Comparison of ENCODE assay signal across 17 cellular contexts in the genomic region with DNA sequence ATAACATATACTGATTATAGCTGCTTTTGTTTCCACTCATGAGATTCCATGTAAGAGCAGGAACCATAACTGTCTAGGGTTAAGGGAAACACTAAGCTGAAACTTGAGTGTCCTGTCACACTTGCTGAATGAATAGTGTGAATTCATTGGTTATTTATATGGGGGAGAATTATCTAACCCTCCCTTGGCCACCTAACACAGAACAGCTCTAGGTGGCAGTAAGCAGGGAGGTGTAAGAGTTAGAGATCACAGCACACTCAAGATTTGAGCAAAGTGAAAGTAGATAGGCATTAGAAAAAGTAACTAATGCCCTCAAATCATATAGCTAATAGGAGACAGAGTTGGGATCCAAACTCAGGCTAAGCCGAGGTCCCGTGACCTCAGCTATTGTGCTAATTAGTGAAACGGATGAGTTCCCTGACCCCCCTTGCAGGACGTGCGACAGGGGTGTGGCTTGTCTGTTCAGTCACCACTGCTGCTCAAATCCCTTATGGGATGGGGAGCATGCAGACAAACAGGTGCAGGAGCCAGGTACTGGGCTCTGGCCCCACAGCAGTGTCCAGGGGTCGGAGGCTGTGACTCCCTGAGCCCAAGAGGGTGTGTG. TPM values are rescaled to one million over a fixed set of nuclear protein-coding genes. Genes with fewer than 3 reads are reported as not detected.
DNase-seq lines count a peak whose midpoint lies in the region; ATAC-seq and TF ChIP-seq lines count a peak whose summit lies in the region.
"Had no signal": no experiment of that assay in that cellular context is flagged by ENCODE, and none has a peak within 500 bp of the region (broad histone marks: within the 10 kb centered on the region; RNA-seq: fewer than 3 reads in every experiment).

No MANE protein-coding gene starts in this region.

- POLR2A ChIA-PET in Caco-2 (lab: Charles Lee) = no interaction called here
- POLR2A ChIA-PET in naive thymus-derived CD8-positive, alpha-beta T cell (lab: Charles Lee) = interaction anchor here (1.1 kb wide), 1 partner anchor 16 kb away, joined by 6 read pairs; no protein-coding TSS in a partner anchor

- no peak for ATAC-seq in naive thymus-derived CD8-positive, alpha-beta T cell
- ATAC-seq: heart left ventricle; natural killer cell treated with Interleukin-12 subunit alpha and Interleukin-12 subunit beta and Interleukin-15 and Interleukin-18, amount 100 ng/mL, for 72 hours had no signal

- no peak overlapping the region for H3K27ac ChIP-seq in osteoblast (ENCODE audit: low read depth, low read length)
- H3K27ac ChIP-seq: breast epithelium, GM23248, heart left ventricle, sigmoid colon, SJSA1 had no signal

- H3K27ac Mint-ChIP-seq in Caco-2 (ENCODE audit: unreplicated experiment) = no peak overlapping the region
- no peak overlapping the region for H3K27ac Mint-ChIP-seq in activated naive CD4-positive, alpha-beta T cell treated with anti-CD3 and anti-CD28 coated beads for 36 hours
- no peak overlapping the region for H3K27ac Mint-ChIP-seq in naive thymus-derived CD8-positive, alpha-beta T cell
- H3K27ac Mint-ChIP-seq: activated naive CD4-positive, alpha-beta T cell treated with anti-CD3 and anti-CD28 coated beads, Interleukin-2, amount 50 U/mL, for 24 hours; natural killer cell treated with Interleukin-12 subunit alpha and Interleukin-12 subunit beta and Interleukin-15 and Interleukin-18, amount 100 ng/mL, for 72 hours had no signal

- H3K4me3 Mint-ChIP-seq in Caco-2 (ENCODE audit: unreplicated experiment) = no peak overlapping the region
- H3K4me3 Mint-ChIP-seq in activated naive CD4-positive, alpha-beta T cell treated with anti-CD3 and anti-CD28 coated beads for 36 hours = no peak overlapping the region
- no peak overlapping the region for H3K4me3 Mint-ChIP-seq in naive thymus-derived CD8-positive, alpha-beta T cell
- H3K4me3 Mint-ChIP-seq: activated naive CD4-positive, alpha-beta T cell treated with anti-CD3 and anti-CD28 coated beads, Interleukin-2, amount 50 U/mL, for 24 hours; natural killer cell treated with Interleukin-12 subunit alpha and Interleukin-12 subunit beta and Interleukin-15 and Interleukin-18, amount 100 ng/mL, for 72 hours had no signal

- DNase-seq in Caco-2 (no peak), OCI-M1 (lab: John Stamatoyannopoulos, UW) (peak; percentile 59), fibroblast of villous mesenchyme (ENCODE audit: low read depth) (no peak), osteoblast (ENCODE audit: insufficient read length, low spot score, missing footprints) (no peak), cerebellum (ENCODE audit: low spot score) (no peak)
- no peak for DNase-seq in activated naive CD4-positive, alpha-beta T cell treated with anti-CD3 and anti-CD28 coated beads, Interleukin-2, amount 50 U/mL, for 16 hours
- DNase-seq in activated naive CD4-positive, alpha-beta T cell treated with anti-CD3 and anti-CD28 coated beads for 36 hours = no peak
- DNase-seq in naive thymus-derived CD8-positive, alpha-beta T cell = no peak
- DNase-seq: DMS 273 treated with DMSO at 0.1 percent for 48 hours; GM23248; heart left ventricle; sigmoid colon; stimulated activated naive CD4-positive, alpha-beta T cell treated with Interleukin-2 at 50 U/mL for 16 hours had no signal

- no peaks in the 10 kb centered on the region for H4K20me1 ChIP-seq in osteoblast (ENCODE audit: insufficient read depth, low read length)

- H3K4me1 Mint-ChIP-seq in Caco-2 (ENCODE audit: low read depth, unreplicated experiment) = no peaks in the 10 kb centered on the region
- no peaks in the 10 kb centered on the region for H3K4me1 Mint-ChIP-seq in activated naive CD4-positive, alpha-beta T cell treated with anti-CD3 and anti-CD28 coated beads for 36 hours (ENCODE audit: low read depth)
- no peaks in the 10 kb centered on the region for H3K4me1 Mint-ChIP-seq in naive thymus-derived CD8-positive, alpha-beta T cell
- H3K4me1 Mint-ChIP-seq: activated naive CD4-positive, alpha-beta T cell treated with anti-CD3 and anti-CD28 coated beads, Interleukin-2, amount 50 U/mL, for 24 hours had no signal

- H3K4me3 ChIP-seq in Caco-2 (ENCODE audit: low read depth, low read length) = peak overlapping the region; percentile 19; the same call in 1 of the 2 replicates
- peak overlapping the region; percentile 17 for H3K4me3 ChIP-seq in fibroblast of villous mesenchyme (ENCODE audit: low read depth, low read length)
- peak overlapping the region; percentile 51 for H3K4me3 ChIP-seq in osteoblast (ENCODE audit: insufficient read depth, low read length)
- H3K4me3 ChIP-seq: GM23248, sigmoid colon, SJSA1 had no signal

- H2AFZ ChIP-seq in osteoblast (ENCODE audit: low read length) = peak overlapping the region; percentile 59
- H2AFZ ChIP-seq: GM23248 had no signal

- no TSS peak for BruUV-seq in Caco-2 (replicated peaks; lab: Mats Ljungman, UMichigan)

- H3K79me2 ChIP-seq in osteoblast (ENCODE audit: insufficient read depth, low read length) = no peaks in the 10 kb centered on the region

- H3K4me1 ChIP-seq in Caco-2 (peaks cover 5% of the 10 kb centered on the region; the same call in 1 of the 2 replicates), osteoblast (ENCODE audit: insufficient read depth, low read length) (no peaks in the 10 kb centered on the region)
- H3K4me1 ChIP-seq: breast epithelium, sigmoid colon, SJSA1 had no signal

- CTCF ChIA-PET in Caco-2 (lab: Charles Lee) = no interaction called here
- CTCF ChIA-PET in activated naive CD4-positive, alpha-beta T cell treated with anti-CD3 and anti-CD28 coated beads for 36 hours (lab: Charles Lee) = no interaction called here

- no peaks in the 10 kb centered on the region for H3K36me3 Mint-ChIP-seq in Caco-2 (ENCODE audit: insufficient read depth, unreplicated experiment)
- no peaks in the 10 kb centered on the region for H3K36me3 Mint-ChIP-seq in activated naive CD4-positive, alpha-beta T cell treated with anti-CD3 and anti-CD28 coated beads for 36 hours (ENCODE audit: low read depth)
- peaks cover 0 to 2% (median 0%) of the 10 kb centered on the region in 3 donors for H3K36me3 Mint-ChIP-seq in naive thymus-derived CD8-positive, alpha-beta T cell
- H3K36me3 Mint-ChIP-seq: activated naive CD4-positive, alpha-beta T cell treated with anti-CD3 and anti-CD28 coated beads, Interleukin-2, amount 50 U/mL, for 24 hours; natural killer cell treated with Interleukin-12 subunit alpha and Interleukin-12 subunit beta and Interleukin-15 and Interleukin-18, amount 100 ng/mL, for 72 hours had no signal

- peak overlapping the region; percentile 48 for H3K4me2 ChIP-seq in osteoblast (ENCODE audit: insufficient read depth, low read length)

- H3K9me3 Mint-ChIP-seq in Caco-2 (ENCODE audit: unreplicated experiment) = no peaks in the 10 kb centered on the region
- no peaks in the 10 kb centered on the region for H3K9me3 Mint-ChIP-seq in activated naive CD4-positive, alpha-beta T cell treated with anti-CD3 and anti-CD28 coated beads for 36 hours
- H3K9me3 Mint-ChIP-seq in naive thymus-derived CD8-positive, alpha-beta T cell = no peaks in the 10 kb centered on the region
- H3K9me3 Mint-ChIP-seq: activated naive CD4-positive, alpha-beta T cell treated with anti-CD3 and anti-CD28 coated beads, Interleukin-2, amount 50 U/mL, for 24 hours; natural killer cell treated with Interleukin-12 subunit alpha and Interleukin-12 subunit beta and Interleukin-15 and Interleukin-18, amount 100 ng/mL, for 72 hours had no signal

- H3K36me3 ChIP-seq in Caco-2 (ENCODE audit: control insufficient read depth, insufficient read depth, low read length) = no peaks in the 10 kb centered on the region
- H3K36me3 ChIP-seq in osteoblast (ENCODE audit: insufficient read depth, low read length) = no peaks in the 10 kb centered on the region
- H3K36me3 ChIP-seq: breast epithelium, heart left ventricle, sigmoid colon, SJSA1 had no signal

- intact Hi-C loops in Caco-2 (cut with micrococcal nuclease; ENCODE audit: unreplicated experiment) = no loop called here
- intact Hi-C loops in activated naive CD4-positive, alpha-beta T cell treated with anti-CD3 and anti-CD28 coated beads for 36 hours (cut with micrococcal nuclease) = no loop called here

- H3K9me3 ChIP-seq in Caco-2 = no peaks in the 10 kb centered on the region
- no peaks in the 10 kb centered on the region for H3K9me3 ChIP-seq in osteoblast (ENCODE audit: low read depth, low read length)
- H3K9me3 ChIP-seq: breast epithelium, sigmoid colon, SJSA1 had no signal

- H3K27me3 ChIP-seq in Caco-2 (replicated peaks; ENCODE audit: control insufficient read depth, insufficient read depth, low read length) = no peaks in the 10 kb centered on the region
- no peaks in the 10 kb centered on the region for H3K27me3 ChIP-seq in osteoblast (ENCODE audit: insufficient read depth, low read length)
- H3K27me3 ChIP-seq: breast epithelium, sigmoid colon, SJSA1 had no signal

- no peaks in the 10 kb centered on the region for H3K27me3 Mint-ChIP-seq in Caco-2 (ENCODE audit: insufficient read depth, unreplicated experiment)
- peaks cover 6% of the 10 kb centered on the region for H3K27me3 Mint-ChIP-seq in activated naive CD4-positive, alpha-beta T cell treated with anti-CD3 and anti-CD28 coated beads for 36 hours (ENCODE audit: low read depth)
- H3K27me3 Mint-ChIP-seq in naive thymus-derived CD8-positive, alpha-beta T cell = peaks cover 3 to 22% (median 19%) of the 10 kb centered on the region in 5 donors

- TF ChIP-seq CTCF in Caco-2 (IDR thresholded peaks at IDR 0.05; ENCODE audit: insufficient read depth in 1 of 2, low read depth in 1 of 2, low read length in 1 of 2, severe bottlenecking in 1 of 2, unreplicated experiment in 1 of 2) (no peak), fibroblast of villous mesenchyme (IDR thresholded peaks at IDR 0.05; ENCODE audit: insufficient read depth, low read depth, low read length) (no peak), osteoblast (IDR thresholded peaks at IDR 0.05; ENCODE audit: extremely low read depth, low read depth, low read length) (no peak)

RNA-seq across cellular contexts. Expression of gene ANO10, which starts 27.7 kb away (rescaled TPM):
- 24.1 and 27.6 TPM in 2 replicates for total RNA-seq in Caco-2 (2022)
- 39.0 and 54.0 TPM in 2 replicates for total RNA-seq in fibroblast of villous mesenchyme
- 55.7 and 56.9 TPM in 2 replicates for total RNA-seq in osteoblast
- 25.1 TPM for total RNA-seq in cerebellum
- 1 to 10 TPM; 9.3 to 9.7 TPM for total RNA-seq in activated naive CD4-positive, alpha-beta T cell treated with anti-CD3 and anti-CD28 coated beads for 36 hours
- 10 to 100 TPM; 11.5 to 12.4 TPM for total RNA-seq in naive thymus-derived CD8-positive, alpha-beta T cell
- polyA plus RNA-seq in naive thymus-derived CD8-positive, alpha-beta T cell = 10 to 100 TPM in 1 of 3 donors, 1 to 10 TPM in 2; 6.9 to 10.4 (median 7.8) TPM

RNA-seq across cellular contexts. Expression of gene ABHD5, which starts 41.3 kb away (rescaled TPM):
- 12.3 and 12.4 TPM in 2 replicates for total RNA-seq in Caco-2 (2022)
- 14.8 and 25.9 TPM in 2 replicates for total RNA-seq in fibroblast of villous mesenchyme
- 37.6 and 45.1 TPM in 2 replicates for total RNA-seq in osteoblast
- 26.6 TPM for total RNA-seq in cerebellum
- 10 to 100 TPM in 1 of 2 experiments, 1 to 10 TPM in 1; 9.4 to 11.0 TPM for total RNA-seq in activated naive CD4-positive, alpha-beta T cell treated with anti-CD3 and anti-CD28 coated beads for 36 hours
- 1 to 10 TPM; 6.4 to 6.9 TPM for total RNA-seq in naive thymus-derived CD8-positive, alpha-beta T cell
- polyA plus RNA-seq in naive thymus-derived CD8-positive, alpha-beta T cell = 1 to 10 TPM; 1.7 to 4.0 (median 3.6) TPM
